1 cellular context compared by ENCODE assay signal in the genomic region with DNA sequence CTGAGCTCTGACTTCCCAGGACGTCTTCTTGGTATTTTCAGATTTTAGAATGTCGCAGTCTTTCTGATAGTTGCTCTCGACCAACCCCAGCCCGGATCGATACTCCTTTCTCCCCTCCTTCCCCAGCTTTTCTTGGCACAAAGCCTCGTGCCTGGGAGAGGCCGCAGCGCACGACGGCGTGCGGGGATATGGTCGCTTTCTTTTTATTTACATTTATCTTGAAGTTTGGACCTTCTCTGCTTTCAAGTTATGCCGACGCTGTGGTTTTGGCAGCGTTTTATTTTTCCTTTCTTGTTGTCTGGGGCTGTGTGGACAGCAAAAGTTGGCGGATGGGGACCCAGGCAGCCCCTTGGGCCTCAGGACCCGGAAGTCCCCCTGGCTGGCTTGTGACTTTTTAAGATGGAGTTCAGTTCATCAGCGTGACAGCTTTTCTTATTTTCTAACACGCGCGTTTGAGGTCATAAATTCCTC.
TF ChIP-seq lines count a peak whose summit lies in the region.

No MANE protein-coding gene starts in this region.

TF ChIP-seq in HepG2, 621 proteins besides CTCF, POLR2A, EP300 and RAD21 (continued from another document and continues in another):
- TF ChIP-seq CREBL2 (CRISPR knock-in tag; IDR thresholded peaks at IDR 0.05; ENCODE audit: borderline replicate concordance) (no peak), ZNF205 (CRISPR knock-in tag; IDR thresholded peaks at IDR 0.05) (no peak), SMAD9 (CRISPR knock-in tag; IDR thresholded peaks at IDR 0.05) (0 out of 2 replicates have a peak, but pooled peaks have one; percentile 72), SETDB1 (CRISPR knock-in tag; IDR thresholded peaks at IDR 0.05; ENCODE audit: borderline replicate concordance) (no peak), GPBP1L1 (CRISPR knock-in tag; IDR thresholded peaks at IDR 0.05) (no peak), TSC22D2 (CRISPR knock-in tag; IDR thresholded peaks at IDR 0.05; ENCODE audit: borderline replicate concordance) (no peak), MIER3 (CRISPR knock-in tag; IDR thresholded peaks at IDR 0.05; ENCODE audit: borderline replicate concordance) (peak; percentile 65; the same call in 1 of the 2 replicates), ZNF503 (CRISPR knock-in tag; IDR thresholded peaks at IDR 0.05) (peak; percentile 52; the same call in 1 of the 2 replicates), ZNF883 (CRISPR knock-in tag; IDR thresholded peaks at IDR 0.05; ENCODE audit: not compliant biosample characterization) (no peak), ZNF280B (CRISPR knock-in tag; IDR thresholded peaks at IDR 0.05; ENCODE audit: borderline replicate concordance) (no peak), PTBP1 (IDR thresholded peaks at IDR 0.05; ENCODE audit: low read depth, low read length, poor library complexity, severe bottlenecking) (no peak), NPAS2 (CRISPR knock-in tag; IDR thresholded peaks at IDR 0.05; ENCODE audit: borderline replicate concordance) (no peak), BCL6 (CRISPR knock-in tag; IDR thresholded peaks at IDR 0.05) (peak; percentile 67), U2AF2 (IDR thresholded peaks at IDR 0.05; ENCODE audit: low read depth, low read length) (no peak), THYN1 (CRISPR knock-in tag; IDR thresholded peaks at IDR 0.05; ENCODE audit: borderline replicate concordance, low read depth) (no peak), ZNF547 (CRISPR knock-in tag; IDR thresholded peaks at IDR 0.05) (peak; percentile 66; the same call in 1 of the 2 replicates), RXRA (CRISPR knock-in tag; IDR thresholded peaks at IDR 0.05) (peak; percentile 51), HMG20A (CRISPR knock-in tag; IDR thresholded peaks at IDR 0.05; ENCODE audit: borderline replicate concordance) (peak; percentile 73; the same call in 1 of the 2 replicates), ZBTB39 (CRISPR knock-in tag; IDR thresholded peaks at IDR 0.05) (no peak), ZNF12 (CRISPR knock-in tag; IDR thresholded peaks at IDR 0.05) (no peak; the same call in 1 of the 2 replicates), SUZ12 (IDR thresholded peaks at IDR 0.05; ENCODE audit: low read depth, low read length) (no peak), ZNF496 (CRISPR knock-in tag; IDR thresholded peaks at IDR 0.05; ENCODE audit: insufficient replicate concordance) (no peak), PRPF4 (IDR thresholded peaks at IDR 0.05; ENCODE audit: low read depth, low read length, poor library complexity, severe bottlenecking) (no peak), HNRNPL (IDR thresholded peaks at IDR 0.05; ENCODE audit: low read depth, low read length) (no peak), ZNF275 (CRISPR knock-in tag; IDR thresholded peaks at IDR 0.05; ENCODE audit: borderline replicate concordance) (no peak), ZNF605 (CRISPR knock-in tag; IDR thresholded peaks at IDR 0.05) (peak; percentile 83; the same call in 1 of the 2 replicates), ZNF597 (CRISPR knock-in tag; IDR thresholded peaks at IDR 0.05) (no peak), ZNF614 (CRISPR knock-in tag; IDR thresholded peaks at IDR 0.05; ENCODE audit: borderline replicate concordance) (0 out of 2 replicates have a peak, but pooled peaks have one; percentile 19), YEATS2 (CRISPR knock-in tag; IDR thresholded peaks at IDR 0.05; ENCODE audit: borderline replicate concordance) (peak; percentile 45; the same call in 1 of the 2 replicates), DDIT3 (CRISPR knock-in tag; IDR thresholded peaks at IDR 0.05) (no peak), HOXA9 (CRISPR knock-in tag; IDR thresholded peaks at IDR 0.05; ENCODE audit: borderline replicate concordance) (no peak), BRD4 (CRISPR knock-in tag; IDR thresholded peaks at IDR 0.05) (no peak), ZNF792 (CRISPR knock-in tag; IDR thresholded peaks at IDR 0.05) (no peak), ZBTB20 (CRISPR knock-in tag; IDR thresholded peaks at IDR 0.05; ENCODE audit: borderline replicate concordance, low read depth) (peak; percentile 92), ZNF639 (CRISPR knock-in tag; conservative IDR thresholded peaks at IDR 0.05) (peak; percentile 59; the same call in 1 of the 2 replicates), SOX6 (IDR thresholded peaks at IDR 0.05) (no peak), SOX6 (CRISPR knock-in tag; IDR thresholded peaks at IDR 0.05) (peak; percentile 88), HDAC2 (CRISPR knock-in tag; IDR thresholded peaks at IDR 0.05) (peak; percentile 78), EED (CRISPR knock-in tag; IDR thresholded peaks at IDR 0.05) (no peak), TBP (CRISPR knock-in tag; IDR thresholded peaks at IDR 0.05) (no peak), TBL1XR1 (IDR thresholded peaks at IDR 0.05; ENCODE audit: borderline replicate concordance, low read length, partially characterized antibody) (no peak), TCF12 (IDR thresholded peaks at IDR 0.05) (no peak), TCF12 (CRISPR knock-in tag; IDR thresholded peaks at IDR 0.05) (no peak), KLF12 (CRISPR knock-in tag; IDR thresholded peaks at IDR 0.05; ENCODE audit: borderline replicate concordance) (no peak), ZBTB7B (CRISPR knock-in tag; IDR thresholded peaks at IDR 0.05) (peak; percentile 66; the same call in 1 of the 2 replicates), ZNF432 (CRISPR knock-in tag; IDR thresholded peaks at IDR 0.05; ENCODE audit: borderline replicate concordance) (no peak), ADNP (CRISPR knock-in tag; IDR thresholded peaks at IDR 0.05) (no peak), CC2D1A (CRISPR knock-in tag; IDR thresholded peaks at IDR 0.05) (no peak), POLR2G (IDR thresholded peaks at IDR 0.05; ENCODE audit: low read depth, low read length) (peak; percentile 85), ZNF367 (CRISPR knock-in tag; IDR thresholded peaks at IDR 0.05; ENCODE audit: borderline replicate concordance) (no peak), ZNF556 (CRISPR knock-in tag; IDR thresholded peaks at IDR 0.05; ENCODE audit: borderline replicate concordance) (0 out of 2 replicates have a peak, but pooled peaks have one; percentile 51)
- TF ChIP-seq, protein P1, sequence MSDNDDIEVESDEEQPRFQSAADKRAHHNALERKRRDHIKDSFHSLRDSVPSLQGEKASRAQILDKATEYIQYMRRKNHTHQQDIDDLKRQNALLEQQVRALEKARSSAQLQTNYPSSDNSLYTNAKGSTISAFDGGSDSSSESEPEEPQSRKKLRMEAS (IDR thresholded peaks at IDR 0.05): peak; percentile 96
- TF ChIP-seq, protein P2, sequence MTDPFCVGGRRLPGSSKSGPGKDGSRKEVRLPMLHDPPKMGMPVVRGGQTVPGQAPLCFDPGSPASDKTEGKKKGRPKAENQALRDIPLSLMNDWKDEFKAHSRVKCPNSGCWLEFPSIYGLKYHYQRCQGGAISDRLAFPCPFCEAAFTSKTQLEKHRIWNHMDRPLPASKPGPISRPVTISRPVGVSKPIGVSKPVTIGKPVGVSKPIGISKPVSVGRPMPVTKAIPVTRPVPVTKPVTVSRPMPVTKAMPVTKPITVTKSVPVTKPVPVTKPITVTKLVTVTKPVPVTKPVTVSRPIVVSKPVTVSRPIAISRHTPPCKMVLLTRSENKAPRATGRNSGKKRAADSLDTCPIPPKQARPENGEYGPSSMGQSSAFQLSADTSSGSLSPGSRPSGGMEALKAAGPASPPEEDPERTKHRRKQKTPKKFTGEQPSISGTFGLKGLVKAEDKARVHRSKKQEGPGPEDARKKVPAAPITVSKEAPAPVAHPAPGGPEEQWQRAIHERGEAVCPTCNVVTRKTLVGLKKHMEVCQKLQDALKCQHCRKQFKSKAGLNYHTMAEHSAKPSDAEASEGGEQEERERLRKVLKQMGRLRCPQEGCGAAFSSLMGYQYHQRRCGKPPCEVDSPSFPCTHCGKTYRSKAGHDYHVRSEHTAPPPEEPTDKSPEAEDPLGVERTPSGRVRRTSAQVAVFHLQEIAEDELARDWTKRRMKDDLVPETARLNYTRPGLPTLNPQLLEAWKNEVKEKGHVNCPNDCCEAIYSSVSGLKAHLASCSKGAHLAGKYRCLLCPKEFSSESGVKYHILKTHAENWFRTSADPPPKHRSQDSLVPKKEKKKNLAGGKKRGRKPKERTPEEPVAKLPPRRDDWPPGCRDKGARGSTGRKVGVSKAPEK (CRISPR knock-in tag; IDR thresholded peaks at IDR 0.05; ENCODE audit: borderline replicate concordance): peak; percentile 99; the same call in 1 of the 2 replicates
- TF ChIP-seq, protein P3, sequence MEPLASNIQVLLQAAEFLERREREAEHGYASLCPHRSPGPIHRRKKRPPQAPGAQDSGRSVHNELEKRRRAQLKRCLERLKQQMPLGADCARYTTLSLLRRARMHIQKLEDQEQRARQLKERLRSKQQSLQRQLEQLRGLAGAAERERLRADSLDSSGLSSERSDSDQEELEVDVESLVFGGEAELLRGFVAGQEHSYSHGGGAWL (CRISPR knock-in tag; IDR thresholded peaks at IDR 0.05): no peak
